1 cellular context compared by ENCODE assay signal in the genomic region with DNA sequence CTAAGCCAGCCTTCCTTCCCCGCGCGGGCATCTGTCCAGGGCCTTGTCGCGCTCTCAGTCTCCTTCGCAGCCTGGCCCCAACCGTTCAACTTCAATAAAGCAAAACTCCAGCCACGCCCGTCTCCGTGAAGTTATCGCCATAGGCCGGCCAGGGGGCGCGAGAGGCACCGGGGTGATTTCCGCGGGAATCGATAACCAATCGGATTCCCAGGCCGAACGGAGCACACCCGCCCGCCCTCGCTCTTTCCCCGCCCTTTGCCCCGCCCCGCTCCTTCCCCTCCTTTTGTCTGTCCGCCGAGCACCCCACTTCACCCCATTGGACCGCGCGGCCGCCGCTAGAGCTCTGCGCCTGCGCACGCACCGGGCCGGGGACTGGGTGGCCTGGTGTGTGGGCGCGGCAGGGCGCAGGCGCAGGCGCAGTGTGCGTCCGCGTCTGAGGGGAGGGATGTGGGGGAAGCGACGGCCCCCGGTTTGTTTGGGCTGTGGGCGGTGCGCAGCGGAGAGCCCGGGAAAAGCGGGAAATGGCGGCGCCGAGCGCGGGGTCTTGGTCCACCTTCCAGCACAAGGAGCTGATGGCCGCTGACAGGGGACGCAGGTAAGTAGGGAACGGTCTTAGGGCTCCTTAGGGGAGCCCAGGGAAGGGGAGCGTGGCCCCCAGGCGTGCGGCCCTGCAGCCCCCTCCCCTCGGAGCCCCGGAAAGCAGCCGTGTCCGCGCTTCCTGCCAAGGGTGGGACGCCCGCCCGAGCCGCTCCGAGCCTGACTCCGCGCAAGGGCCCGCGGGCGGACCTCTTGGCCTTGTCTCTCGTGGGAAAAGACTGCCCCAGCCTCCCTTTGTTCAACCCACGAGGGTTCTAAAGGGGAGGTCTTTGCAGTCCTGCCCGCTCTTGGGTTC.
TF ChIP-seq lines count a peak whose summit lies in the region.

Gene CASP2, plus strand, starts transcription at position 417 of the 892 bp plus-strand sequence. Its CDS starts 105 bp downstream, at position 522.

TF ChIP-seq in K562, 482 proteins besides CTCF, POLR2A, EP300 and RAD21 (continued from another document and continues in another):
- TF ChIP-seq CTCFL (IDR thresholded peaks at IDR 0.05; ENCODE audit: borderline replicate concordance, insufficient read depth, low read depth, low read length, poor library complexity, severe bottlenecking) (peak; percentile 95), ATF6 (CRISPR knock-in tag; IDR thresholded peaks at IDR 0.05) (peak; percentile 91; the same call in 1 of the 2 replicates), ZFP36 (IDR thresholded peaks at IDR 0.05; ENCODE audit: low read depth, low read length, partially characterized antibody) (no peak), THRAP3 (IDR thresholded peaks at IDR 0.05; ENCODE audit: borderline replicate concordance) (no peak; the same call in 1 of the 2 replicates), ZNF121 (CRISPR knock-in tag; conservative IDR thresholded peaks at IDR 0.05) (no peak), TARDBP (IDR thresholded peaks at IDR 0.05) (peak; percentile 49), ZBTB9 (CRISPR knock-in tag; IDR thresholded peaks at IDR 0.05) (peak; percentile 66; the same call in 1 of the 2 replicates), ATF2 (CRISPR knock-in tag; IDR thresholded peaks at IDR 0.05) (no peak), NFIX (CRISPR knock-in tag; IDR thresholded peaks at IDR 0.05; ENCODE audit: low read depth) (no peak), ZBTB7A (IDR thresholded peaks at IDR 0.05; ENCODE audit: borderline replicate concordance, control insufficient read depth, low read depth, low read length) (peak; percentile 93), NR3C1 (CRISPR knock-in tag; IDR thresholded peaks at IDR 0.05) (peak; percentile 72; the same call in 1 of the 2 replicates), ZNF57 (CRISPR knock-in tag; IDR thresholded peaks at IDR 0.05) (0 out of 2 replicates have a peak, but pooled peaks have one; percentile 15), CUX1 (CRISPR knock-in tag; IDR thresholded peaks at IDR 0.05) (no peak), FOSL1 (tag; conservative IDR thresholded peaks at IDR 0.05) (no peak), MEIS2 (IDR thresholded peaks at IDR 0.05; ENCODE audit: partially characterized antibody) (peak; percentile 99), BRD9 (IDR thresholded peaks at IDR 0.05; ENCODE audit: low read depth, partially characterized antibody) (peak; percentile 53), BACH1 (tag; IDR thresholded peaks at IDR 0.05) (no peak), ZNF274 (IDR thresholded peaks at IDR 0.05; ENCODE audit: borderline replicate concordance, low read depth, low read length) (no peak), ZNF253 (CRISPR knock-in tag; conservative IDR thresholded peaks at IDR 0.05) (no peak)
- TF ChIP-seq, protein P1, sequence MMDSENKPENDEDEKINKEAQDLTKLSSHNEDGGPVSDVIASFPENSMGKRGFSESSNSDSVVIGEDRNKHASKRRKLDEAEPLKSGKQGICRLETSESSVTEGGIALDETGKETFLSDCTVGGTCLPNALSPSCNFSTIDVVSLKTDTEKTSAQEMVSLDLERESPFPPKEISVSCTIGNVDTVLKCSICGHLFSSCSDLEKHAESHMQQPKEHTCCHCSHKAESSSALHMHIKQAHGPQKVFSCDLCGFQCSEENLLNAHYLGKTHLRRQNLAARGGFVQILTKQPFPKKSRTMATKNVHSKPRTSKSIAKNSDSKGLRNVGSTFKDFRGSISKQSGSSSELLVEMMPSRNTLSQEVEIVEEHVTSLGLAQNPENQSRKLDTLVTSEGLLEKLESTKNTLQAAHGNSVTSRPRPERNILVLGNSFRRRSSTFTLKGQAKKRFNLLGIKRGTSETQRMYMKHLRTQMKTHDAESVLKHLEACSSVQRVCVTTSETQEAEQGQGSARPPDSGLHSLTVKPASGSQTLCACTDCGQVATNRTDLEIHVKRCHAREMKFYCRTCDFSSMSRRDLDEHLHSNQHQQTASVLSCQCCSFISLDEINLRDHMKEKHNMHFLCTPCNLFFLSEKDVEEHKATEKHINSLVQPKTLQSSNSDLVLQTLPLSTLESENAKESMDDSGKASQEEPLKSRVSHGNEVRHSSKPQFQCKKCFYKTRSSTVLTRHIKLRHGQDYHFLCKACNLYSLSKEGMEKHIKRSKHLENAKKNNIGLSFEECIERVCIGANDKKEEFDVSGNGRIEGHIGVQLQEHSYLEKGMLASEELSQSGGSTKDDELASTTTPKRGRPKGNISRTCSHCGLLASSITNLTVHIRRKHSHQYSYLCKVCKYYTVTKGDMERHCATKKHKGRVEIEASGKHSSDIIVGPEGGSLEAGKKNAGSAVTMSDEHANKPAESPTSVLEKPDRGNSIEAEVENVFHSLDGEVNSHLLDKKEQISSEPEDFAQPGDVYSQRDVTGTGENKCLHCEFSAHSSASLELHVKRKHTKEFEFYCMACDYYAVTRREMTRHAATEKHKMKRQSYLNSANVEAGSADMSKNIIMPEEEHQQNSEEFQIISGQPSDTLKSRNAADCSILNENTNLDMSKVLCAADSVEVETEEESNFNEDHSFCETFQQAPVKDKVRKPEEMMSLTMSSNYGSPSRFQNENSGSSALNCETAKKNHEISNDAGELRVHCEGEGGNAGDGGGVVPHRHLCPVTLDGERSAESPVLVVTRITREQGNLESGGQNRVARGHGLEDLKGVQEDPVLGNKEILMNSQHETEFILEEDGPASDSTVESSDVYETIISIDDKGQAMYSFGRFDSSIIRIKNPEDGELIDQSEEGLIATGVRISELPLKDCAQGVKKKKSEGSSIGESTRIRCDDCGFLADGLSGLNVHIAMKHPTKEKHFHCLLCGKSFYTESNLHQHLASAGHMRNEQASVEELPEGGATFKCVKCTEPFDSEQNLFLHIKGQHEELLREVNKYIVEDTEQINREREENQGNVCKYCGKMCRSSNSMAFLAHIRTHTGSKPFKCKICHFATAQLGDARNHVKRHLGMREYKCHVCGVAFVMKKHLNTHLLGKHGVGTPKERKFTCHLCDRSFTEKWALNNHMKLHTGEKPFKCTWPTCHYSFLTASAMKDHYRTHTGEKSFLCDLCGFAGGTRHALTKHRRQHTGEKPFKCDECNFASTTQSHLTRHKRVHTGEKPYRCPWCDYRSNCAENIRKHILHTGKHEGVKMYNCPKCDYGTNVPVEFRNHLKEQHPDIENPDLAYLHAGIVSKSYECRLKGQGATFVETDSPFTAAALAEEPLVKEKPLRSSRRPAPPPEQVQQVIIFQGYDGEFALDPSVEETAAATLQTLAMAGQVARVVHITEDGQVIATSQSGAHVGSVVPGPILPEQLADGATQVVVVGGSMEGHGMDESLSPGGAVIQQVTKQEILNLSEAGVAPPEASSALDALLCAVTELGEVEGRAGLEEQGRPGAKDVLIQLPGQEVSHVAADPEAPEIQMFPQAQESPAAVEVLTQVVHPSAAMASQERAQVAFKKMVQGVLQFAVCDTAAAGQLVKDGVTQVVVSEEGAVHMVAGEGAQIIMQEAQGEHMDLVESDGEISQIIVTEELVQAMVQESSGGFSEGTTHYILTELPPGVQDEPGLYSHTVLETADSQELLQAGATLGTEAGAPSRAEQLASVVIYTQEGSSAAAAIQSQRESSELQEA (IDR thresholded peaks at IDR 0.05; ENCODE audit: low read depth): no peak
- TF ChIP-seq, protein P2, sequence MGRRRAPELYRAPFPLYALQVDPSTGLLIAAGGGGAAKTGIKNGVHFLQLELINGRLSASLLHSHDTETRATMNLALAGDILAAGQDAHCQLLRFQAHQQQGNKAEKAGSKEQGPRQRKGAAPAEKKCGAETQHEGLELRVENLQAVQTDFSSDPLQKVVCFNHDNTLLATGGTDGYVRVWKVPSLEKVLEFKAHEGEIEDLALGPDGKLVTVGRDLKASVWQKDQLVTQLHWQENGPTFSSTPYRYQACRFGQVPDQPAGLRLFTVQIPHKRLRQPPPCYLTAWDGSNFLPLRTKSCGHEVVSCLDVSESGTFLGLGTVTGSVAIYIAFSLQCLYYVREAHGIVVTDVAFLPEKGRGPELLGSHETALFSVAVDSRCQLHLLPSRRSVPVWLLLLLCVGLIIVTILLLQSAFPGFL (CRISPR knock-in tag; IDR thresholded peaks at IDR 0.05): no peak
- TF ChIP-seq, protein P3, sequence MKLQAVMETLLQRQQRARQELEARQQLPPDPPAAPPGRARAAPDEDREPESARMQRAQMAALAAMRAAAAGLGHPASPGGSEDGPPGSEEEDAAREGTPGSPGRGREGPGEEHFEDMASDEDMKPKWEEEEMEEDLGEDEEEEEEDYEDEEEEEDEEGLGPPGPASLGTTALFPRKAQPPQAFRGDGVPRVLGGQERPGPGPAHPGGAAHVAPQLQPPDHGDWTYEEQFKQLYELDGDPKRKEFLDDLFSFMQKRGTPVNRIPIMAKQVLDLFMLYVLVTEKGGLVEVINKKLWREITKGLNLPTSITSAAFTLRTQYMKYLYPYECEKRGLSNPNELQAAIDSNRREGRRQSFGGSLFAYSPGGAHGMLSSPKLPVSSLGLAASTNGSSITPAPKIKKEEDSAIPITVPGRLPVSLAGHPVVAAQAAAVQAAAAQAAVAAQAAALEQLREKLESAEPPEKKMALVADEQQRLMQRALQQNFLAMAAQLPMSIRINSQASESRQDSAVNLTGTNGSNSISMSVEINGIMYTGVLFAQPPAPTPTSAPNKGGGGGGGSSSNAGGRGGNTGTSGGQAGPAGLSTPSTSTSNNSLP (IDR thresholded peaks at IDR 0.05; ENCODE audit: borderline replicate concordance, low read depth, low read length): no peak
